8 cellular contexts compared by ENCODE assay signal in the genomic region with DNA sequence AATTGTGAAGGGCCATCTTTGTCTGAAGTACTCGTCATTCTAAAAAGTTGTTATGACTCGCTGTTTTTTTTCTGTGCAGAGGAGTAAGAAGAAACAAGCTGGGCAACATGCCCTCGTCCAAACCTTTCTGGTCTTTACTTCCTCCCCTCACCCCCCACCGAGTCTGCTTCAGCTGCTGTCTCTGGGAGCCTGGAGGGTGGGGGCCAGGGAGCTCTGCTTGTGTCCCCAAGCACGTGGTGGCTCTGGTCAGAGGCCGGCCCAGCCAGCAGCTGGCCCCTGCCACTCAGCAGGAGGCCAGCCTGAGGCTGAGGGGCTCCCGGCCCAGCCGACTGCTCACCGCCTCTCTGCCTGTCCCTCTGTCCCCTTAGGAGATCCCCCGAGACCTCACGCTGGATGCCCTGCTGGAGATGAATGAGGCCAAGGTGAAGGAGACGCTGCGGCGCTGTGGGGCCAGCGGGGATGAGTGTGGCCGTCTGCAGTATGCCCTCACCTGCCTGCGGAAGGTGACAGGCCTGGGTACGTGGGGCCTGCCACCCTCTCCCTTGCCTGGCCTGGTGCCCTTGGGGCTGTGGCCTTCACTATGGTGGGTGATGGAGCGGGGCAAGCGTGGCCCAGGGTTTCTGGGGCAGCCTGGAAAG. TPM values are rescaled to one million over a fixed set of nuclear protein-coding genes. Genes with fewer than 3 reads are reported as not detected.
A peak's percentile ranks its signal among the peaks of the same experiment; 100 is the strongest.
DNase-seq lines count a peak whose midpoint lies in the region; ATAC-seq and TF ChIP-seq lines count a peak whose summit lies in the region.

No MANE protein-coding gene starts in this region.

- H3K9me3 ChIP-seq in adrenal gland (replicated peaks in 1 of 3) (no peaks in the 10 kb centered on the region), spleen (no peaks in the 10 kb centered on the region)

- DNase-seq in HT1080 (ENCODE audit: low read depth) (peak; percentile 60), adrenal gland (peak in 6 of 7 donors; percentile 66 to 81 (median 76)), hypothalamus (lab: John Stamatoyannopoulos, UW) (peak in 40 of 51 donors; percentile 11 to 84 (median 54)), spleen (no peak), ACHN (no peak), NOMO-1 treated with DMSO at 0.1 percent for 48 hours (lab: John Stamatoyannopoulos, UW; ENCODE audit: unreplicated experiment) (no peak), SIG-M5 treated with dmso at 0.1 percent for 504 hours (lab: John Stamatoyannopoulos, UW; ENCODE audit: unreplicated experiment) (no peak)

- no peaks in the 10 kb centered on the region for H3K27me3 ChIP-seq in adrenal gland
- no peaks in the 10 kb centered on the region for H3K27me3 ChIP-seq in spleen (replicated peaks in 1 of 7)

- H3K4me3 ChIP-seq in adrenal gland (no peak overlapping the region), spleen (no peak overlapping the region)

- H3K4me1 ChIP-seq in adrenal gland (replicated peaks in 1 of 2) (peaks cover 31 to 55% of the 10 kb centered on the region in 2 donors), spleen (peaks cover 8 to 65% (median 28%) of the 10 kb centered on the region in 6 donors)

- no peak for ATAC-seq in HG02571 (IDR thresholded peaks at IDR 0.05; ENCODE audit: unreplicated experiment)

- TF ChIP-seq POLR2A in adrenal gland (IDR thresholded peaks at IDR 0.05) = peak in 1 of 2 donors; percentile 24
- TF ChIP-seq POLR2A in spleen (IDR thresholded peaks at IDR 0.05) = no peak

- intact Hi-C loops in adrenal gland (cut with DNase I) = no loop called here
- intact Hi-C loops in spleen (cut with DNase I; ENCODE audit: low total_unique reads) = no loop called here

- H3K27ac ChIP-seq in adrenal gland (peak overlapping the region; percentile 84 to 97 (median 86)), spleen (peak overlapping the region in 6 of 8 donors; percentile 31 to 71 (median 58))

- in situ Hi-C loops in ACHN (cut with HindIII; ENCODE audit: low pct_ligation_motif_present, low pct_unique_long_range_greater_than_20kb, low sequenced_read_pairs) = no loop called here

- WGBS in adrenal gland, 4 donors = 46 to 49% (median 46%) methylated on average over 14 to 20 of the region's 20 CpGs
- 60 to 85% (median 81%) methylated on average over 7 to 20 of the region's 20 CpGs for WGBS in spleen, 5 donors

- TF ChIP-seq CTCF in adrenal gland (IDR thresholded peaks at IDR 0.05) (no peak), spleen (IDR thresholded peaks at IDR 0.05 in 8 of 11, conservative IDR thresholded peaks at IDR 0.05 in 3 of 11) (no peak)

- no peaks in the 10 kb centered on the region for H3K36me3 ChIP-seq in adrenal gland (replicated peaks in 1 of 2)
- H3K36me3 ChIP-seq in spleen = peaks cover 0 to 23% (median 2%) of the 10 kb centered on the region in 6 donors

RNA-seq across cellular contexts. Expression of gene LGALS9, which starts 53.7 kb away (rescaled TPM):
- total RNA-seq in HT1080 (2014; rRNA removed; shearing (Covaris generic)) = 0.33 and 0.68 TPM in 2 replicates
- polyA plus RNA-seq in HT1080 (2015; cell fraction: cytosol; rRNA removed) = 0.92 and 1.2 TPM in 2 replicates
- polyA plus RNA-seq in HT1080 (2015; cell fraction: nucleus; rRNA removed) = 0.55 and 1.1 TPM in 2 replicates
- total RNA-seq in adrenal gland (10 to 100 TPM; 22.0 to 87.7 (median 50.8) TPM), spleen (100 to 1,000 TPM; 187 to 309 (median 252) TPM)
- polyA plus RNA-seq in adrenal gland (10 to 100 TPM; 33.8 to 74.3 (median 39.0) TPM), spleen (100 to 1,000 TPM; 162 to 202 (median 198) TPM)

Comparison
In these comparisons a context has a peak if more than half of its experiments do, and no peak if none do; other contexts are left out.
1. DNase-seq: peak in HT1080 (single experiment), adrenal gland (6 of 7) and hypothalamus (40 of 51); none in spleen (single experiment), ACHN (single experiment), NOMO-1 treated with DMSO at 0.1 percent for 48 hours (single experiment) and SIG-M5 treated with dmso at 0.1 percent for 504 hours (single experiment).
2. RNA of gene LGALS9, which starts 53.7 kb away (total RNA-seq): 187 to 309 TPM in spleen and 22.0 to 87.7 TPM in adrenal gland; 0.33 to 0.68 TPM in HT1080; every median in the first group is over 10 times any median in the second.